ENCODE assay signal across 12 cellular contexts in the genomic region with DNA sequence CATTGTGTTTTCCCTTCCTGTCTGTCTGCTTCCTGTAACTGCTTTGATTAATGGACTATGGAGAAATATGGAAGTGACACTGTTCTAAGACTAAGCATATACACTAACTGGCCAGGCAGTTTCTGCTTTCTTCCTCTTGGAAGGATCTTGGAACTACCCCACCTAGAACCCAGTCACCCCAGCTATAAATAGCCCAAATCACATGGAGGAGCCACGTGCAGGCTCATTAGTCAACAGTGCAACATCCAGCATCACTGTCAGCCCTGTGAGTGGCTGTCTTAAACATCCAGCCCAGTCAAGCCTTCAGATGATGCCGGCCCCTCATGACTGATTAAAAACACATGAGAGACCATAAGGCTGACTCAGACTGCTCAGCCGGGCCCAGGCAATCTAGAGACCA. TPM values are rescaled to one million over a fixed set of nuclear protein-coding genes. Genes with fewer than 3 reads are reported as not detected.
DNase-seq lines count a peak whose midpoint lies in the region; ATAC-seq and TF ChIP-seq lines count a peak whose summit lies in the region.
"Had no signal": no experiment of that assay in that cellular context is flagged by ENCODE, and none has a peak within 500 bp of the region (broad histone marks: within the 10 kb centered on the region; RNA-seq: fewer than 3 reads in every experiment).

No MANE protein-coding gene starts in this region.

- H3K79me2 ChIP-seq in mammary epithelial cell (ENCODE audit: insufficient read depth, low read length): no peaks in the 10 kb centered on the region

- TF ChIP-seq CTCF in AG04450 (IDR thresholded peaks at IDR 0.05; ENCODE audit: low read depth, low read length) (no peak), mammary epithelial cell (conservative IDR thresholded peaks at IDR 0.05 in 1 of 2, IDR thresholded peaks at IDR 0.05 in 1 of 2; ENCODE audit: extremely low read depth in 1 of 2, insufficient read depth in 1 of 2, low read depth in 1 of 2, low read length in 2 of 2) (no peak)

- CTCF ChIA-PET in AG04450 (lab: Charles Lee): no interaction called here
- CTCF ChIA-PET in mammary epithelial cell (lab: Charles Lee; ENCODE audit: low non-redundant PET): no interaction called here

- H3K27ac ChIP-seq in AG04450 (ENCODE audit: low read depth, low read length) (peak overlapping the region; percentile 73), mammary epithelial cell (ENCODE audit: insufficient read depth, low read depth, low read length) (peak overlapping the region; percentile 9)

- ATAC-seq in left lobe of liver: peak; percentile 27
- ATAC-seq in naive thymus-derived CD8-positive, alpha-beta T cell: no peak

- H2AFZ ChIP-seq in mammary epithelial cell (ENCODE audit: low read depth, low read length): peak overlapping the region; percentile 17

- no peaks in the 10 kb centered on the region for H3K36me3 ChIP-seq in mammary epithelial cell (ENCODE audit: insufficient read depth, low read length)

- no peaks in the 10 kb centered on the region for H3K36me3 Mint-ChIP-seq in naive thymus-derived CD8-positive, alpha-beta T cell

- H3K9me3 ChIP-seq in AG04450 (ENCODE audit: control insufficient read depth, insufficient read depth, low read length) (peaks cover 6% of the 10 kb centered on the region; the same call in 1 of the 2 replicates), mammary epithelial cell (replicated peaks; ENCODE audit: insufficient read depth, low read length) (no peaks in the 10 kb centered on the region)

- POLR2A ChIA-PET in AG04450 (lab: Yijun Ruan, JAX): interaction anchor here (4.0 kb wide), 1 partner anchor 37 kb away, joined by 24 read pairs; no protein-coding TSS in a partner anchor
- POLR2A ChIA-PET in naive thymus-derived CD8-positive, alpha-beta T cell (lab: Charles Lee): no interaction called here

- H3K4me1 Mint-ChIP-seq in naive thymus-derived CD8-positive, alpha-beta T cell: no peaks in the 10 kb centered on the region

- dilution Hi-C loops in mammary epithelial cell (cut with HindIII; ENCODE audit: low sequenced_read_pairs): no loop called here

- BruUV-seq in mammary epithelial cell (replicated peaks; lab: Mats Ljungman, UMichigan): no TSS peak

- no peak overlapping the region for H3K9ac ChIP-seq in mammary epithelial cell (ENCODE audit: insufficient read depth, low read length)

- H3K4me3 Mint-ChIP-seq in naive thymus-derived CD8-positive, alpha-beta T cell: no peak overlapping the region

- DNase-seq in AG04450 (ENCODE audit: low read depth, low spot score) (peak; percentile 83), HS-5 (ENCODE audit: low read depth) (peak; percentile 64), mammary epithelial cell (peak; percentile 91), left lobe of liver (ENCODE audit: low spot score) (no peak), midbrain (lab: John Stamatoyannopoulos, UW) (no peak), superior temporal gyrus (ENCODE audit: extremely low spot score) (no peak)
- DNase-seq in naive thymus-derived CD8-positive, alpha-beta T cell: no peak
- DNase-seq in stimulated activated naive CD4-positive, alpha-beta T cell treated with Interleukin-2 at 50 U/mL for 16 hours (lab: John Stamatoyannopoulos, UW): no peak
- DNase-seq: activated naive CD4-positive, alpha-beta T cell; DMS153; SIG-M5; stimulated activated CD4-positive, alpha-beta T cell treated with anti-CD3 and anti-CD28 coated beads, Interleukin-4, amount 100 ng/mL, for 1 hour had no signal

- no peak overlapping the region for H3K4me2 ChIP-seq in mammary epithelial cell (ENCODE audit: insufficient read depth, low read depth, low read length)

- 52% methylated on average over 3 of the region's 3 CpGs for WGBS in mammary epithelial cell (ENCODE audit: low coverage, missing lambda C conversion rate)

- peaks cover 5% of the 10 kb centered on the region for H3K4me1 ChIP-seq in mammary epithelial cell (ENCODE audit: insufficient read depth, low read length)

- intact Hi-C loops in mammary epithelial cell (cut with micrococcal nuclease): no loop called here

- no peak overlapping the region for H3K27ac Mint-ChIP-seq in naive thymus-derived CD8-positive, alpha-beta T cell

- no peak overlapping the region for H3K4me3 ChIP-seq in AG04450 (ENCODE audit: low read depth, low read length)
- H3K4me3 ChIP-seq in mammary epithelial cell (replicated peaks in 1 of 3; ENCODE audit: insufficient read depth in 1 of 3, low read depth in 2 of 3, low read length in 3 of 3): no peak overlapping the region

- no peaks in the 10 kb centered on the region for H3K27me3 ChIP-seq in AG04450 (ENCODE audit: control insufficient read depth, insufficient read depth, low read length)
- no peaks in the 10 kb centered on the region for H3K27me3 ChIP-seq in mammary epithelial cell (ENCODE audit: insufficient read depth, low read length)

- in situ Hi-C loops in mammary epithelial cell (cut with MboI; ENCODE audit: low sequenced_read_pairs in 2 of 2): no loop called here

- H3K27me3 Mint-ChIP-seq in naive thymus-derived CD8-positive, alpha-beta T cell: peaks cover 0 to 3% (median 0%) of the 10 kb centered on the region in 5 donors

- H4K20me1 ChIP-seq in mammary epithelial cell (ENCODE audit: insufficient read depth, low read length): no peaks in the 10 kb centered on the region

- no peaks in the 10 kb centered on the region for H3K9me3 Mint-ChIP-seq in naive thymus-derived CD8-positive, alpha-beta T cell

RNA-seq across cellular contexts. Expression of gene BCAT1, which starts 39.2 kb away (rescaled TPM):
- 61.1 and 62.8 TPM in 2 replicates for polyA plus RNA-seq in AG04450 (2011; rRNA removed)
- polyA minus RNA-seq in AG04450 (2011; rRNA and poly(A)+ RNA removed): 116 and 172 TPM in 2 replicates
- total RNA-seq in mammary epithelial cell: 10 to 100 TPM in 1 of 2 donors, 1 to 10 TPM in 1; 5.8 to 35.5 TPM
- polyA plus RNA-seq in mammary epithelial cell: 2.6 TPM
- 31.8 TPM for polyA minus RNA-seq in mammary epithelial cell
- 2.8 TPM for total RNA-seq in left lobe of liver
- 1 to 10 TPM in 1 of 2 experiments, under 1 TPM in 1; 0.36 to 2.2 TPM for total RNA-seq in naive thymus-derived CD8-positive, alpha-beta T cell
- not detected for polyA plus RNA-seq in naive thymus-derived CD8-positive, alpha-beta T cell

Comparison
In these comparisons a context has a peak if more than half of its experiments do, and no peak if none do; other contexts are left out.
1. DNase-seq: peak in AG04450 (single experiment), HS-5 (single experiment) and mammary epithelial cell (single experiment); none in left lobe of liver (single experiment), naive thymus-derived CD8-positive, alpha-beta T cell (0 of 10), stimulated activated naive CD4-positive, alpha-beta T cell treated with Interleukin-2 at 50 U/mL for 16 hours (single experiment), midbrain (single experiment) and superior temporal gyrus (single experiment).